Comparison of ENCODE assay signal across 1 cellular context in the genomic region with DNA sequence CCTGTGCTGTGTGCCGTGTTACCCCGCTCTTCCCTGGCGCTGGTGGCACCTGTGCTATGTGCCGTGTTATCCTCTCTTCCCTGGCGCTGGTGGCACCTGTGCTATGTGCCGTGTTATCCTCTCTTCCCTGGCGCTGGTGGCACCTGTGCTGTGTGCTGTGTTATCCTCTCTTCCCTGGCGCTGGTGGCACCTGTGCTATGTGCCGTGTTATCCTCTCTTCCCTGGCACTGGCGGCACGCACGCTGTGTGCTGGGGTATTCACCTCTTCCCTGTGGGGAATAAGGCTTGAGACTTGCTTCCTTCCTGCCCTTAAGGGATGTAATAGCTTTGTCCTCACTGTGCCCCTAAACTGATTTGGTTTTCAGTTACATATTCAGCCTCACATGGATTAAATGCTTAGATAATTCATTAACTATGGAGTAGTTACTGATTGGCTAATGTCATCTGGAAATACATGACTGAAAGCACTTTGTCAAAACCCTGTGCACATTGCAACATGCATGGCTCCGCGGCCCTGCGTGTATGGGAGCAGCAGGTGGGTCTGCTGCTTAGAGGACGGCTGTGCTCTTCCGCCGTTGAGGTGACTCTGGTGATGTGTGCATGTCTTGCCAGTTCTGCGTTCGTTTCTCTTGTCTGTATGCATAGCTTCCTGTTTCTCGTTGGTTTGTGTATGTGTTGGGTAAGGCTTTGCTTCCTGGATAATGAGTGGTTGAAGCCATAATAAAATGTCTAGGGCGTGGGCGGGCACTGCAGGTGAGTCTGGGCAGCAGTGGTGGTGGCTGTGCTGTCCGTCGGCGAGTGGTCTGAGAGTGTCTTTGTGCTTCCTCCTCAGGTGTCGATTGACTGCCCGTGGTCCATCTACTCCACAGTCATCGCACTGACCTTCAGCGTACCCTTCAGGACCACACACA.
TF ChIP-seq lines count a peak whose summit lies in the region.

No MANE protein-coding gene starts in this region.

TF ChIP-seq in K562, 482 proteins besides CTCF, POLR2A, EP300 and RAD21:
- TF ChIP-seq THRAP3 (IDR thresholded peaks at IDR 0.05; ENCODE audit: borderline replicate concordance) (no peak), RBM22 (IDR thresholded peaks at IDR 0.05; ENCODE audit: low read depth, low read length, poor library complexity, severe bottlenecking) (peak; percentile 16)
